10 cellular contexts compared by ENCODE assay signal in the genomic region with DNA sequence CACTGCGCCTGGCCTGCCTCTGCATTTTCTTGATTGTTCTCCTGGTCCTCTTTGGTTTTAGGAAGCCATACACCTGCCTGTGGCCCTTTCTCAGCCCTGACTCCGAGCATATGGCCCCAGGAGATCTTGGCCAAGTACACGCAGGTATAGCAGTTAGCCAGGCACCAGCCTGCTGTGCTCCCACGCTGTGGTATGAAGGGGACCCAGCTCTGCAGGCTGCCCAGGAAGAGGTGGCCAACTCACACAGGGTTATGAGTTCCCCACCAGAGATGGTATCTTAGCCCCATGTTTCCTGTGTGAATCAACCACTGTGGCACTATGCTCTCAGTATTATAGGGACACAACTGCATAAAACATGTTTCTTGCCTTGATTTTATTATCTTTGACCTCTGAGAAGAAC. TPM values are rescaled to one million over a fixed set of nuclear protein-coding genes. Genes with fewer than 3 reads are reported as not detected.
DNase-seq lines count a peak whose midpoint lies in the region; TF ChIP-seq lines count a peak whose summit lies in the region.
"Had no signal": no experiment of that assay in that cellular context is flagged by ENCODE, and none has a peak within 500 bp of the region (broad histone marks: within the 10 kb centered on the region; RNA-seq: fewer than 3 reads in every experiment).

No MANE protein-coding gene starts in this region.

- H3K9me2 ChIP-seq in OCI-LY1 (ENCODE audit: low read depth, low read length): no peaks in the 10 kb centered on the region

- H3K27me3 ChIP-seq in OCI-LY1 (ENCODE audit: insufficient read depth, low read length): no peaks in the 10 kb centered on the region
- H3K27me3 ChIP-seq in WERI-Rb-1 (ENCODE audit: insufficient read depth, low read depth, severe bottlenecking): no peaks in the 10 kb centered on the region
- H3K27me3 ChIP-seq: SJSA1 had no signal

- no peaks in the 10 kb centered on the region for H3K79me2 ChIP-seq in OCI-LY1 (ENCODE audit: insufficient read depth, low read length)

- H3K4me2 ChIP-seq in OCI-LY1 (ENCODE audit: low read length): no peak overlapping the region

- no peaks in the 10 kb centered on the region for H4K20me1 ChIP-seq in OCI-LY1 (ENCODE audit: insufficient read depth, low read length)

- H3K4me1 ChIP-seq in OCI-LY1 (ENCODE audit: insufficient read depth, low read length, severe bottlenecking): peaks cover 47% of the 10 kb centered on the region
- H3K4me1 ChIP-seq: SJSA1 had no signal

- peak overlapping the region; percentile 39 for H3K27ac Mint-ChIP-seq in mesothelial cell of epicardium

- no peak overlapping the region for H3K4me3 Mint-ChIP-seq in mesothelial cell of epicardium

- TF ChIP-seq CTCF in OCI-LY1 (IDR thresholded peaks at IDR 0.05; ENCODE audit: low read length) (no peak), mesothelial cell of epicardium (IDR thresholded peaks at IDR 0.05; ENCODE audit: unreplicated experiment) (no peak), WERI-Rb-1 (IDR thresholded peaks at IDR 0.05; ENCODE audit: low read depth, low read length) (no peak)

- peak overlapping the region; percentile 96 for H3K27ac ChIP-seq in OCI-LY1 (ENCODE audit: low read depth, low read length, poor library complexity, severe bottlenecking)
- H3K27ac ChIP-seq in WERI-Rb-1: no peak overlapping the region
- H3K27ac ChIP-seq: SJSA1 had no signal

- no peaks in the 10 kb centered on the region for H3K9me3 ChIP-seq in OCI-LY1 (ENCODE audit: low read length)
- H3K9me3 ChIP-seq in WERI-Rb-1 (ENCODE audit: severe bottlenecking): no peaks in the 10 kb centered on the region
- H3K9me3 ChIP-seq: SJSA1 had no signal

- peaks cover 22% of the 10 kb centered on the region for H3K4me1 Mint-ChIP-seq in mesothelial cell of epicardium

- no peaks in the 10 kb centered on the region for H3K9me3 Mint-ChIP-seq in mesothelial cell of epicardium

- H3K9ac ChIP-seq in OCI-LY1 (ENCODE audit: low read length): no peak overlapping the region

- H3K36me3 ChIP-seq in OCI-LY1 (ENCODE audit: insufficient read depth, low read length): peaks cover 60% of the 10 kb centered on the region
- H3K36me3 ChIP-seq in WERI-Rb-1: peaks cover 51% of the 10 kb centered on the region

- H3K36me3 Mint-ChIP-seq in mesothelial cell of epicardium: peaks cover 24% of the 10 kb centered on the region

- no peaks in the 10 kb centered on the region for H3K27me3 Mint-ChIP-seq in mesothelial cell of epicardium (ENCODE audit: low read depth)

- H2AFZ ChIP-seq in OCI-LY1 (ENCODE audit: low read length): no peak overlapping the region

- no peak overlapping the region for H3K4me3 ChIP-seq in OCI-LY1 (ENCODE audit: low read depth, low read length, poor library complexity, severe bottlenecking)
- H3K4me3 ChIP-seq in WERI-Rb-1 (ENCODE audit: low read depth, low read length): no peak overlapping the region
- H3K4me3 ChIP-seq: lung, SJSA1 had no signal

- peak; percentile 81 for DNase-seq in activated CD8-positive, alpha-beta memory T cell treated with anti-CD3 and anti-CD28 coated beads, Interleukin-2, amount 50 U/mL, for 48 hours
- no peak for DNase-seq in mesothelial cell of epicardium (ENCODE audit: low spot score in 2 of 2, unreplicated experiment in 2 of 2)
- DNase-seq in stimulated activated CD8-positive, alpha-beta memory T cell treated with anti-CD3 and anti-CD28 coated beads, Interleukin-7, amount 100 ng/mL, for 4 hours (ENCODE audit: low read depth in 2 of 2): peak; percentile 48 to 54
- no peak for DNase-seq in SHP77 (lab: John Stamatoyannopoulos, UW)
- no peak for DNase-seq in WERI-Rb-1
- DNase-seq in NCI-H2081 treated with DMSO at 0.1 percent for 48 hours (lab: John Stamatoyannopoulos, UW): no peak
- no peak for DNase-seq in NCI-H524 (lab: John Stamatoyannopoulos, UW)

- peaks cover 10% of the 10 kb centered on the region; the same call in 1 of the 2 replicates for H3F3A ChIP-seq in OCI-LY1 (ENCODE audit: insufficient read depth, low read length)

RNA-seq across cellular contexts. Expression of gene SGSM3, which starts 31.1 kb away (rescaled TPM):
- 93.4 to 101 TPM (median 100 TPM) in 3 replicates for total RNA-seq in mesothelial cell of epicardium

RNA-seq across cellular contexts. Expression of gene ADSL, which starts 55.2 kb away (rescaled TPM):
- total RNA-seq in mesothelial cell of epicardium: 73.4 to 77.8 TPM (median 77.7 TPM) in 3 replicates

Comparison
In these comparisons a context has a peak if more than half of its experiments do, and no peak if none do; other contexts are left out.
1. DNase-seq: peak in activated CD8-positive, alpha-beta memory T cell treated with anti-CD3 and anti-CD28 coated beads, Interleukin-2, amount 50 U/mL, for 48 hours (single experiment) and stimulated activated CD8-positive, alpha-beta memory T cell treated with anti-CD3 and anti-CD28 coated beads, Interleukin-7, amount 100 ng/mL, for 4 hours (2 of 2); none in mesothelial cell of epicardium (0 of 2), SHP77 (0 of 2), WERI-Rb-1 (single experiment), NCI-H2081 treated with DMSO at 0.1 percent for 48 hours (single experiment) and NCI-H524 (0 of 2).